Comparison of ENCODE assay signal across 24 cellular contexts in the genomic region with DNA sequence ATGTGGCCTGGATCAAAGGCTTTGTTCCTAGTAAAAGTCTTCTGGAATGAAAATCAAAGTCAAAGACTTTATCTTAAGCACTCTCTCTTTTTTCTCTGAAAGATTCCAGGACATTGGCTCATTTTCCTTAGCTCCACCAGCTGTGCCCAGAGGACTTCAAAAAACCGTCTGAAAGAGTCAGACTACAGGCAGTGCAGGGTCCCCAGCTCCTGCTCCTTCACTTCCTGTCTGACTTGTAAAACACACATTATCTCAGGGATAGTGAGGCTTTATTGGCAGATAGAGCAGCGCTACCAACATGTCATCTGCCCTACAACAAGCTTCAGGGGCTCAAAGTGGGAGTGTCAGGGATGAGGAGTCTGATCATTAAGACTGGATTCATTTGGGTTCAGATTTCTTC.
DNase-seq lines count a peak whose midpoint lies in the region; ATAC-seq, FAIRE-seq and TF ChIP-seq lines count a peak whose summit lies in the region.
"Had no signal": no experiment of that assay in that cellular context is flagged by ENCODE, and none has a peak within 500 bp of the region (broad histone marks: within the 10 kb centered on the region; RNA-seq: fewer than 3 reads in every experiment).

No MANE protein-coding gene starts in this region.

- no peak overlapping the region for H3K23ac ChIP-seq in trophoblast cell (ENCODE audit: low read length)

- no peak overlapping the region for H3K18ac ChIP-seq in trophoblast cell (ENCODE audit: low read length)

- peak overlapping the region; percentile 63 for H2BK5ac ChIP-seq in trophoblast cell (ENCODE audit: low read depth, low read length, poor library complexity)

- H2AK5ac ChIP-seq in trophoblast cell (ENCODE audit: low read length), result no peak overlapping the region

- H4K91ac ChIP-seq in trophoblast cell (ENCODE audit: low read depth, low read length), result no peak overlapping the region

- POLR2A ChIA-PET in endothelial cell of umbilical vein (lab: Charles Lee), result no interaction called here

- TF ChIP-seq POLR2A in endothelial cell of umbilical vein (IDR thresholded peaks at IDR 0.05; ENCODE audit: low read depth, low read length), result no peak

- BruUV-seq in endothelial cell of umbilical vein (replicated peaks; lab: Mats Ljungman, UMichigan), result no TSS peak

- H3K27ac ChIP-seq in right atrium auricular region (peak overlapping the region; percentile 42 to 53), heart right ventricle (peak overlapping the region in 1 of 10 donors; percentile 33), endothelial cell of umbilical vein (ENCODE audit: insufficient read depth, low read depth, low read length) (no peak overlapping the region), trophoblast cell (ENCODE audit: low read depth, low read length) (peak overlapping the region; percentile 94)
- H3K27ac ChIP-seq: SJCRH30, uterus had no signal

- H3K9me3 ChIP-seq in right atrium auricular region, result no peaks in the 10 kb centered on the region
- no peaks in the 10 kb centered on the region for H3K9me3 ChIP-seq in heart right ventricle
- H3K9me3 ChIP-seq in endothelial cell of umbilical vein (replicated peaks; ENCODE audit: control insufficient read depth, insufficient read depth, low read length), result no peaks in the 10 kb centered on the region
- H3K9me3 ChIP-seq in trophoblast cell (ENCODE audit: insufficient read depth, low read depth, low read length), result no peaks in the 10 kb centered on the region
- H3K9me3 ChIP-seq: right lobe of liver, SJCRH30, uterus had no signal

- TF ChIP-seq CTCF in right atrium auricular region (IDR thresholded peaks at IDR 0.05) (no peak), heart right ventricle (IDR thresholded peaks at IDR 0.05) (no peak), endothelial cell of umbilical vein (IDR thresholded peaks at IDR 0.05; ENCODE audit: extremely low read depth in 1 of 2, insufficient read depth in 1 of 2, low read depth in 1 of 2, low read length in 2 of 2) (no peak)

- no peak overlapping the region for H2BK120ac ChIP-seq in trophoblast cell (ENCODE audit: insufficient read depth, low read length, poor library complexity)

- peaks cover 10% of the 10 kb centered on the region for H3K79me1 ChIP-seq in trophoblast cell (ENCODE audit: low read length)

- H2AFZ ChIP-seq in endothelial cell of umbilical vein (ENCODE audit: low read depth, low read length) (no peak overlapping the region), trophoblast cell (ENCODE audit: insufficient read depth, low read length, poor library complexity) (no peak overlapping the region)

- H3K27me3 ChIP-seq in right atrium auricular region, result no peaks in the 10 kb centered on the region
- H3K27me3 ChIP-seq in heart right ventricle, result no peaks in the 10 kb centered on the region
- peaks cover 0 to 2% of the 10 kb centered on the region in 2 experiments for H3K27me3 ChIP-seq in endothelial cell of umbilical vein (ENCODE audit: control insufficient read depth in 2 of 2, insufficient read depth in 2 of 2, low read length in 2 of 2)
- no peaks in the 10 kb centered on the region for H3K27me3 ChIP-seq in trophoblast cell (ENCODE audit: insufficient read depth, low read length)
- H3K27me3 ChIP-seq: right lobe of liver, SJCRH30, uterus had no signal

- CTCF ChIA-PET in endothelial cell of umbilical vein (lab: Charles Lee), result interaction anchor here (0.9 to 13.0 kb wide), 4 partner anchors 32 to 258 kb away, joined by 3 to 147 read pairs (median 3); no protein-coding TSS in a partner anchor

- H2BK12ac ChIP-seq in trophoblast cell (ENCODE audit: low read length), result no peak overlapping the region

- no peak for FAIRE-seq in endothelial cell of umbilical vein (lab: Jason Lieb, UNC)
- FAIRE-seq: A204.1, GM12892, H54 had no signal

- 39 to 44% methylated on average over 2 of the region's 2 CpGs for WGBS in heart right ventricle, 2 donors
- no CpG with 5 or more reads among the region's 2 CpGs for WGBS in trophoblast cell (ENCODE audit: extremely low coverage, insufficient coverage, insufficient read length)

- H3K36me3 ChIP-seq in right atrium auricular region (no peaks in the 10 kb centered on the region), heart right ventricle (no peaks in the 10 kb centered on the region), endothelial cell of umbilical vein (ENCODE audit: control insufficient read depth in 2 of 2, extremely low read depth in 1 of 2, insufficient read depth in 2 of 2, low read length in 2 of 2) (no peaks in the 10 kb centered on the region), trophoblast cell (ENCODE audit: control insufficient read depth in 1 of 2, insufficient read depth in 2 of 2, low read length in 2 of 2) (peaks cover 6 to 23% of the 10 kb centered on the region in 2 experiments)
- H3K36me3 ChIP-seq: right lobe of liver, SJCRH30, uterus had no signal

- H4K8ac ChIP-seq in trophoblast cell (ENCODE audit: low read depth, low read length), result no peak overlapping the region

- no peak overlapping the region for H3K4ac ChIP-seq in trophoblast cell (ENCODE audit: low read depth, low read length)

- H3K9ac ChIP-seq in endothelial cell of umbilical vein (replicated peaks; ENCODE audit: extremely low read depth, insufficient read depth, low read length), result no peak overlapping the region
- no peak overlapping the region for H3K9ac ChIP-seq in trophoblast cell (ENCODE audit: low read length)

- H3K4me2 ChIP-seq in endothelial cell of umbilical vein (ENCODE audit: insufficient read depth, low read length) (no peak overlapping the region), trophoblast cell (ENCODE audit: low read length) (no peak overlapping the region)

- ATAC-seq in heart right ventricle (no peak), GM18909 (IDR thresholded peaks at IDR 0.05; ENCODE audit: poor library complexity, unreplicated experiment) (no peak)
- ATAC-seq: right lobe of liver; stimulated activated memory B cell treated with anti-CD40 and anti-IgM and Interleukin-4, amounts not matched to agents 10 μg/mL and 1 μg/mL and 100 μg/mL, for 72 hours had no signal

- H4K20me1 ChIP-seq in endothelial cell of umbilical vein (replicated peaks; ENCODE audit: control insufficient read depth, extremely low read depth, insufficient read depth, low read length), result no peaks in the 10 kb centered on the region

- H3K4me3 ChIP-seq in right atrium auricular region (no peak overlapping the region), heart right ventricle (no peak overlapping the region), endothelial cell of umbilical vein (replicated peaks in 1 of 3; ENCODE audit: insufficient read depth in 1 of 3, low read depth in 1 of 3, low read length in 3 of 3) (no peak overlapping the region), trophoblast cell (ENCODE audit: low read depth, low read length) (no peak overlapping the region)
- H3K4me3 ChIP-seq: right lobe of liver, SJCRH30, uterus had no signal

- dilution Hi-C loops in endothelial cell of umbilical vein (cut with MboI; ENCODE audit: extremely low pct_ligation_motif_present, low sequenced_read_pairs), result no loop called here

- H3K79me2 ChIP-seq in endothelial cell of umbilical vein (ENCODE audit: control insufficient read depth, insufficient read depth, low read length) (no peaks in the 10 kb centered on the region), trophoblast cell (ENCODE audit: control insufficient read depth, insufficient read depth, low read length, poor library complexity) (no peaks in the 10 kb centered on the region)

- peak overlapping the region; percentile 15 for H3K14ac ChIP-seq in trophoblast cell (ENCODE audit: low read length)

- H3K9me1 ChIP-seq in endothelial cell of umbilical vein (replicated peaks; ENCODE audit: control insufficient read depth, extremely low read depth, insufficient read depth, low read length), result no peaks in the 10 kb centered on the region

- intact Hi-C loops in heart right ventricle (cut with DNase I), result no loop called here
- intact Hi-C loops in endothelial cell of umbilical vein (cut with micrococcal nuclease), result no loop called here

- H4K12ac ChIP-seq in trophoblast cell (ENCODE audit: low read depth, low read length), result no peak overlapping the region

- DNase-seq in right atrium auricular region (ENCODE audit: low spot score), result no peak
- no peak for DNase-seq in heart right ventricle
- DNase-seq in endothelial cell of umbilical vein (ENCODE audit: low read depth, low spot score), result peak; percentile 22
- no peak for DNase-seq in trophoblast cell
- DNase-seq in globus pallidus (ENCODE audit: low spot score), result no peak
- DNase-seq in germinal center (ENCODE audit: low spot score), result no peak
- no peak for DNase-seq in activated CD8-positive, alpha-beta memory T cell treated with anti-CD3 and anti-CD28 coated beads, Interleukin-2, amount 50 U/mL, for 48 hours
- DNase-seq: activated CD4-positive, CD25-positive, alpha-beta regulatory T cell; activated CD8-positive, alpha-beta memory T cell treated with anti-CD3 and anti-CD28 coated beads, Interleukin-2, amount 50 U/mL, for 4 hours; amygdala; CD4-positive, alpha-beta memory T cell; mammary epithelial cell; NCI-H187 treated with DMSO at 0.1 percent for 48 hours; NCI-H524; posterior cingulate gyrus; right lobe of liver; SJCRH30; stimulated activated CD4-positive, alpha-beta T cell treated with anti-CD3 and anti-CD28 coated beads, Interleukin-4, amount 100 ng/mL, for 4 hours; uterus had no signal

- H3K4me1 ChIP-seq in right atrium auricular region (peaks cover 0 to 20% of the 10 kb centered on the region in 2 donors), heart right ventricle (peaks cover 0 to 39% (median 0%) of the 10 kb centered on the region in 9 donors), endothelial cell of umbilical vein (ENCODE audit: control insufficient read depth, extremely low read depth, insufficient read depth, low read length) (peaks cover 16% of the 10 kb centered on the region), trophoblast cell (ENCODE audit: control insufficient read depth in 1 of 2, insufficient read depth in 2 of 2, low read length in 2 of 2) (peaks cover 7 to 17% of the 10 kb centered on the region in 2 experiments)
- H3K4me1 ChIP-seq: SJCRH30 had no signal

TF ChIP-seq in endothelial cell of umbilical vein, 7 proteins besides CTCF, POLR2A, EP300 and RAD21:
- TF ChIP-seq GATA2 (IDR thresholded peaks at IDR 0.05; ENCODE audit: insufficient read depth, insufficient read length, low read depth, low read length), result no peak
- no peak for TF ChIP-seq JUN (IDR thresholded peaks at IDR 0.05; ENCODE audit: borderline replicate concordance, insufficient read depth, insufficient read length, low read depth)
- TF ChIP-seq MYC (IDR thresholded peaks at IDR 0.05; ENCODE audit: low read depth, low read length), result no peak
- TF ChIP-seq EZH2 (IDR thresholded peaks at IDR 0.05; ENCODE audit: borderline replicate concordance, low read depth, low read length, severe bottlenecking), result no peak
- TF ChIP-seq, protein P1, sequence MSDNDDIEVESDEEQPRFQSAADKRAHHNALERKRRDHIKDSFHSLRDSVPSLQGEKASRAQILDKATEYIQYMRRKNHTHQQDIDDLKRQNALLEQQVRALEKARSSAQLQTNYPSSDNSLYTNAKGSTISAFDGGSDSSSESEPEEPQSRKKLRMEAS (IDR thresholded peaks at IDR 0.05; ENCODE audit: insufficient read depth, insufficient read length), result no peak
- TF ChIP-seq FOS (IDR thresholded peaks at IDR 0.05; ENCODE audit: borderline replicate concordance, insufficient read depth, low read length), result no peak
- no peak for TF ChIP-seq POLR2AphosphoS5 (IDR thresholded peaks at IDR 0.05; ENCODE audit: insufficient read depth, low read depth, low read length)
